Comparison of ENCODE assay signal across 7 cellular contexts in genomic region chr4:33465565-33465964, GRCh38.
"Had no signal": no experiment of that assay in that cellular context is flagged by ENCODE, and none has a peak within 500 bp of the region (broad histone marks: within the 10 kb centered on the region; RNA-seq: fewer than 3 reads in every experiment).

No MANE protein-coding gene starts in this region.

- H3K4me3 ChIP-seq: GM23338, HAP-1 had no signal

- H3K4me1 ChIP-seq: HAP-1 had no signal

- DNase-seq: H7, HFFc6, KG1 had no signal

- H3K27ac ChIP-seq: HL-60 had no signal

- H2AFZ ChIP-seq: GM23338 had no signal

- H3K4me2 ChIP-seq: GM23338 had no signal

- ATAC-seq: GM23338, HCT116 had no signal

- H3K9me3 ChIP-seq: HAP-1 had no signal

- H3K36me3 ChIP-seq: HAP-1 had no signal
